Comparison of ENCODE assay signal across 1 cellular context in genomic region chr16:31074073-31074813, GRCh38.
TF ChIP-seq lines count a peak whose summit lies in the region.

Gene ZNF646 (plus strand): TSS chr16:31074422. CDS start chr16:31076325, 1,903 bp downstream.
Gene ZNF668 (minus strand): TSS chr16:31074240. CDS start chr16:31064459, 9,781 bp downstream.

TF ChIP-seq in HepG2, 621 proteins besides CTCF, POLR2A, EP300 and RAD21 (continued from another document and continues in another):
- TF ChIP-seq ZNF776 (CRISPR knock-in tag; IDR thresholded peaks at IDR 0.05) (no peak), FOXA1 (IDR thresholded peaks at IDR 0.05) (no peak), FOXA1 (CRISPR knock-in tag; IDR thresholded peaks at IDR 0.05) (peak; percentile 59), RERE (CRISPR knock-in tag; IDR thresholded peaks at IDR 0.05; ENCODE audit: low read depth) (no peak; the same call in 1 of the 2 replicates), PHB2 (IDR thresholded peaks at IDR 0.05; ENCODE audit: partially characterized antibody) (no peak), SP2 (CRISPR knock-in tag; IDR thresholded peaks at IDR 0.05) (peak; percentile 86), GZF1 (CRISPR knock-in tag; IDR thresholded peaks at IDR 0.05) (no peak; the same call in 1 of the 2 replicates), FOXO4 (CRISPR knock-in tag; conservative IDR thresholded peaks at IDR 0.05) (no peak; the same call in 1 of the 2 replicates), ZNF589 (CRISPR knock-in tag; conservative IDR thresholded peaks at IDR 0.05) (peak; percentile 60; the same call in 1 of the 2 replicates), ZBTB1 (CRISPR knock-in tag; IDR thresholded peaks at IDR 0.05; ENCODE audit: borderline replicate concordance) (no peak), MXI1 (IDR thresholded peaks at IDR 0.05; ENCODE audit: borderline replicate concordance, low read depth, low read length) (peak; percentile 80; the same call in 1 of the 3 replicates), YEATS2 (CRISPR knock-in tag; IDR thresholded peaks at IDR 0.05; ENCODE audit: borderline replicate concordance) (peak; percentile 95), RBM22 (optimal IDR thresholded peaks at IDR 0.05; ENCODE audit: low read length) (peak; percentile 73), ZXDC (CRISPR knock-in tag; IDR thresholded peaks at IDR 0.05) (no peak; the same call in 1 of the 2 replicates), ATF4 (CRISPR knock-in tag; IDR thresholded peaks at IDR 0.05) (peak in 1 of 2 experiments; percentile 10; a peak in 1 of 4 replicates), ZMAT3 (CRISPR knock-in tag; conservative IDR thresholded peaks at IDR 0.05) (no peak; the same call in 1 of the 2 replicates), ZBTB46 (CRISPR knock-in tag; IDR thresholded peaks at IDR 0.05; ENCODE audit: borderline replicate concordance) (no peak; the same call in 1 of the 2 replicates), ZSCAN9 (CRISPR knock-in tag; IDR thresholded peaks at IDR 0.05; ENCODE audit: borderline replicate concordance) (peak; percentile 59; the same call in 1 of the 2 replicates), PBX2 (CRISPR knock-in tag; IDR thresholded peaks at IDR 0.05) (peak; percentile 49; the same call in 1 of the 2 replicates), ZNF569 (CRISPR knock-in tag; IDR thresholded peaks at IDR 0.05; ENCODE audit: borderline replicate concordance) (no peak), AHDC1 (CRISPR knock-in tag; IDR thresholded peaks at IDR 0.05; ENCODE audit: borderline replicate concordance) (no peak; the same call in 1 of the 2 replicates), KDM1A (CRISPR knock-in tag; IDR thresholded peaks at IDR 0.05) (no peak), ZNF572 (CRISPR knock-in tag; IDR thresholded peaks at IDR 0.05) (peak; percentile 99), DNMT3B (CRISPR knock-in tag; conservative IDR thresholded peaks at IDR 0.05) (peak; percentile 85), GABPA (IDR thresholded peaks at IDR 0.05; ENCODE audit: low read depth, low read length) (peak; percentile 96), GABPA (CRISPR knock-in tag; IDR thresholded peaks at IDR 0.05; ENCODE audit: low read depth) (peak; percentile 98), MNT (IDR thresholded peaks at IDR 0.05) (peak; percentile 52), ZFP37 (CRISPR knock-in tag; IDR thresholded peaks at IDR 0.05; ENCODE audit: borderline replicate concordance) (peak; percentile 65; the same call in 1 of the 2 replicates), ZMAT5 (CRISPR knock-in tag; IDR thresholded peaks at IDR 0.05; ENCODE audit: borderline replicate concordance, low read depth) (no peak), ZNF740 (CRISPR knock-in tag; IDR thresholded peaks at IDR 0.05) (peak; percentile 49; the same call in 1 of the 2 replicates), HMG20B (CRISPR knock-in tag; conservative IDR thresholded peaks at IDR 0.05) (no peak), ZNF761 (CRISPR knock-in tag; conservative IDR thresholded peaks at IDR 0.05) (no peak; the same call in 1 of the 2 replicates), ZFP90 (CRISPR knock-in tag; IDR thresholded peaks at IDR 0.05; ENCODE audit: borderline replicate concordance) (peak; percentile 93)
